1 cellular context compared by ENCODE assay signal in the genomic region with DNA sequence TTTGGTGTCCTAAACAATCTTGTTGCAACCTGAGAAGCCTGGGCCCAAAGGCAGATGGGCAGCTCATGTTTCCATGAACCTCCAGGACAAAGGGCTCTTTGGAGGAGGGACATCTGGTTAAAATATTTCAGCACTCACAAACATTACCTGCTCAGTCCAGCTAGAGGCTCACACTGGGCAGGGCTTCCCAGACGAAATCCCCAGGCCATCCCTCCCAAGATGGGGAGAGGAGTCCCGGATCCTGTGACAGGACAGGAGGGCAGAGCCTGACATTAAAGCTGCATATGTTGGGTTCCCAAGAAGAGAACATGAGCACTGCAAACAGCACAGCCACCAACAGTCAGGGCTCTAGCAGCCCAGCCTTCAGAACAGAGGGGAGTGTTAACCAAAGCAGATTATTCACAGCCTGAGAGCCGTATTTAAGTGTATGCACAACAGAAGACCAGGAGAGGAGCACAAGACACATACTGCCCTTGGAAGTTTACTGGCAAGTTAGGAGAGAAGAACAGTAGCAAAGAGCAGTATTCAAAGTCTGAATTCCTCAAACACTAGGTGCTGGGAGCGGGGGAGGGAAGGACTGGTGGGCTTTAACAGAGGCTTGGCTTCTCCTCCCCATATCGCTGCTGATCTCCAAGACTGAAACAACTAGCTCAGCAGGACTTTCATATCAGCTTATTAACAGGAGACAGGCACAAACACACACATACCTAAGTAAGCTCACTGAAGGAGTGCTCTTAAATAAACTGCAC.
TF ChIP-seq lines count a peak whose summit lies in the region.

No MANE protein-coding gene starts in this region.

TF ChIP-seq in K562, 482 proteins besides CTCF, POLR2A, EP300 and RAD21:
- peak; percentile 24 for TF ChIP-seq ZFP36 (IDR thresholded peaks at IDR 0.05; ENCODE audit: low read depth, low read length, partially characterized antibody)
- no peak for TF ChIP-seq POLR2B (IDR thresholded peaks at IDR 0.05; ENCODE audit: low read depth, partially characterized antibody)
- TF ChIP-seq, protein P1, sequence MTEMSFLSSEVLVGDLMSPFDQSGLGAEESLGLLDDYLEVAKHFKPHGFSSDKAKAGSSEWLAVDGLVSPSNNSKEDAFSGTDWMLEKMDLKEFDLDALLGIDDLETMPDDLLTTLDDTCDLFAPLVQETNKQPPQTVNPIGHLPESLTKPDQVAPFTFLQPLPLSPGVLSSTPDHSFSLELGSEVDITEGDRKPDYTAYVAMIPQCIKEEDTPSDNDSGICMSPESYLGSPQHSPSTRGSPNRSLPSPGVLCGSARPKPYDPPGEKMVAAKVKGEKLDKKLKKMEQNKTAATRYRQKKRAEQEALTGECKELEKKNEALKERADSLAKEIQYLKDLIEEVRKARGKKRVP (CRISPR knock-in tag; IDR thresholded peaks at IDR 0.05): no peak
- TF ChIP-seq ZBTB17 (CRISPR knock-in tag; IDR thresholded peaks at IDR 0.05): no peak
- no peak for TF ChIP-seq CHD2 (IDR thresholded peaks at IDR 0.05; ENCODE audit: low read depth, low read length)
- no peak for TF ChIP-seq PHF8 (IDR thresholded peaks at IDR 0.05; ENCODE audit: borderline replicate concordance, low read length)
- peak; percentile 50 for TF ChIP-seq BRD9 (IDR thresholded peaks at IDR 0.05; ENCODE audit: low read depth, partially characterized antibody)
- TF ChIP-seq HNRNPUL1 (IDR thresholded peaks at IDR 0.05; ENCODE audit: low read length): no peak
- TF ChIP-seq, protein P2, sequence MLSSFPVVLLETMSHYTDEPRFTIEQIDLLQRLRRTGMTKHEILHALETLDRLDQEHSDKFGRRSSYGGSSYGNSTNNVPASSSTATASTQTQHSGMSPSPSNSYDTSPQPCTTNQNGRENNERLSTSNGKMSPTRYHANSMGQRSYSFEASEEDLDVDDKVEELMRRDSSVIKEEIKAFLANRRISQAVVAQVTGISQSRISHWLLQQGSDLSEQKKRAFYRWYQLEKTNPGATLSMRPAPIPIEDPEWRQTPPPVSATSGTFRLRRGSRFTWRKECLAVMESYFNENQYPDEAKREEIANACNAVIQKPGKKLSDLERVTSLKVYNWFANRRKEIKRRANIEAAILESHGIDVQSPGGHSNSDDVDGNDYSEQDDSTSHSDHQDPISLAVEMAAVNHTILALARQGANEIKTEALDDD (IDR thresholded peaks at IDR 0.05): peak; percentile 26; the same call in 1 of the 2 replicates
- 0 out of 2 replicates have a peak, but pooled peaks have one; percentile 18 for TF ChIP-seq ZNF316 (IDR thresholded peaks at IDR 0.05)
